Comparison of ENCODE assay signal across 8 cellular contexts in the genomic region with DNA sequence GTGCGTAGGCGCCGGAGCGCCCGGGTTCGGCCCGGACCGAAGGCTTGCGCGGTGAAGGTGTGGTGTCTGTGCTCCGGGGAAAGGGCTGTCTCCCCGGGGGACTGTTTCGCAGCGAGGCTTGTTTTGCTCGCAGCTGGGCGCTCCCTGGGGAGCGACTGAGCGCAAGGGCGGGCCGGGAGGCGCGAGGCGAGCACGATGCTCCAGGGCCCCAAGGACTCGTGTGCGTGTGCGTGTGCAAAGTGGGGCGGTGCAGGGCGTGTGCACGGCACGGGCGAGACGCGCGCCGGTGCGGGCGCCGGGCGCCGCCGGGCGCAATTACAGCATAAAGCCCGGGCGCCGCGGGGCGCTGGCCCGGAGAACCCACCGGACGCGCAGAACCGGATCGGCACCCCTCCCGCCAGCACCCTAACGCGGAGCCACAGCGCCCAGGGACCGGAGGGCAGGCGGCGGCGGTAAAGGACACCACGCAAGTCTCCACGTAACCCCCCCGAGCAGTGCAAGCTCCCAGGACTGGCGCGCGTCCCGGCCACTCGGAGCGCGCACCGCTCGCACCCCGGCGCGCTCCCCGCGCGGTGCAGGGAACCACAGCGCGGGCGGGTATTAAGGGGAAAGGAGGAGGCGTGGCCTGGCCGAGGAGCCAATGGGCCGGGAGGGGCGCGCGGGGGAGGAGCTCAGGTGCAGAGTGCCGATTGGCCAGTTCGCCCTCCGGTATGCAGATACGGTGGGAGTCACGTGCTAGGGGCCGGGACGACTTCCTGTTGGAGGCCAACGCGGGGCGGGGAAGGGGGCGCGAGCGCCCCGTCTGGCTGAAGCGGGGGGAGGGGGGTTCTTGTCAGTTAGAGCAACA. TPM values are rescaled to one million over a fixed set of nuclear protein-coding genes. Genes with fewer than 3 reads are reported as not detected.
DNase-seq lines count a peak whose midpoint lies in the region; ATAC-seq and TF ChIP-seq lines count a peak whose summit lies in the region.

A gene with protein sequence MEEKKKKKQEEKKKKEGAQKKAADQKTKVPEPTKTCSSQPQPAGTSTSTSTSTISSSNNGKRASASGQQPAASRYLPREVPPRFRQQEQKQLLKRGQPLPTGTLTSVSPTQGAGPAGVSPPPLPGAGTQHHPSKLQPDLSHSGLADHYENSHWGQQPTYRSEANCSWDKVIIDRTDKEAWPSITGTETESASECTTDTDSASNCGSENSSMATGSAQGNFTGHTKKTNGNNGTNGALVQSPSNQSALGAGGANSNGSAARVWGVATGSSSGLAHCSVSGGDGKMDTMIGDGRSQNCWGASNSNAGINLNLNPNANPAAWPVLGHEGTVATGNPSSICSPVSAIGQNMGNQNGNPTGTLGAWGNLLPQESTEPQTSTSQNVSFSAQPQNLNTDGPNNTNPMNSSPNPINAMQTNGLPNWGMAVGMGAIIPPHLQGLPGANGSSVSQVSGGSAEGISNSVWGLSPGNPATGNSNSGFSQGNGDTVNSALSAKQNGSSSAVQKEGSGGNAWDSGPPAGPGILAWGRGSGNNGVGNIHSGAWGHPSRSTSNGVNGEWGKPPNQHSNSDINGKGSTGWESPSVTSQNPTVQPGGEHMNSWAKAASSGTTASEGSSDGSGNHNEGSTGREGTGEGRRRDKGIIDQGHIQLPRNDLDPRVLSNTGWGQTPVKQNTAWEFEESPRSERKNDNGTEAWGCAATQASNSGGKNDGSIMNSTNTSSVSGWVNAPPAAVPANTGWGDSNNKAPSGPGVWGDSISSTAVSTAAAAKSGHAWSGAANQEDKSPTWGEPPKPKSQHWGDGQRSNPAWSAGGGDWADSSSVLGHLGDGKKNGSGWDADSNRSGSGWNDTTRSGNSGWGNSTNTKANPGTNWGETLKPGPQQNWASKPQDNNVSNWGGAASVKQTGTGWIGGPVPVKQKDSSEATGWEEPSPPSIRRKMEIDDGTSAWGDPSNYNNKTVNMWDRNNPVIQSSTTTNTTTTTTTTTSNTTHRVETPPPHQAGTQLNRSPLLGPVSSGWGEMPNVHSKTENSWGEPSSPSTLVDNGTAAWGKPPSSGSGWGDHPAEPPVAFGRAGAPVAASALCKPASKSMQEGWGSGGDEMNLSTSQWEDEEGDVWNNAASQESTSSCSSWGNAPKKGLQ (N-terminal part only) (plus strand): TSS at position 835 of the 847 bp plus-strand sequence. CDS start 45,504 bp downstream, outside the sequence.

- H3K4me3 Mint-ChIP-seq in activated T-helper 2 cell treated with anti-CD3 and anti-CD28 coated beads, Interferon-gamma antibody, Interleukin-2, Interleukin-4, amounts not matched to agents 10 μg/mL and 5 μg/mL and 100 μg/mL, durations not matched to agents 14 hours and 24 hours and 36 hours (ENCODE audit: low read depth) = peak within 1 kb of the TSS; percentile 90
- peak within 1 kb of the TSS; percentile 96 to 100 (median 99) for H3K4me3 Mint-ChIP-seq in naive thymus-derived CD8-positive, alpha-beta T cell
- peak within 1 kb of the TSS; percentile 91 to 94 for H3K4me3 Mint-ChIP-seq in stimulated activated naive B cell treated with anti-CD40 and anti-IgM and Interleukin-4, amounts not matched to agents 10 μg/mL and 1 μg/mL and 100 μg/mL, for 72 hours

- H2AFZ ChIP-seq in GM23248 = peak within 1 kb of the TSS; percentile 96

- WGBS in GM23248 (ENCODE audit: low coverage in 1 of 2, low lambda C conversion rate in 2 of 2, missing lambda C conversion rate in 2 of 2), 2 experiments = 1 to 2% methylated on average over 70 to 88 of the region's 104 CpGs

- in situ Hi-C loops in GM23248 (cut with MboI) = no loop called here

- peaks cover 29% of the 10 kb centered on the region for H3K27me3 ChIP-seq in GM23248 (replicated peaks; ENCODE audit: insufficient read depth)
- peaks cover 67% of the 10 kb centered on the region for H3K27me3 ChIP-seq in RWPE2 (ENCODE audit: insufficient read depth, poor library complexity, severe bottlenecking)

- H3K9me3 ChIP-seq in GM23248 (ENCODE audit: low read depth) (no peaks in the 10 kb centered on the region), RWPE2 (ENCODE audit: severe bottlenecking) (peaks cover 2% of the 10 kb centered on the region)

- H3K27me3 Mint-ChIP-seq in activated T-helper 2 cell treated with anti-CD3 and anti-CD28 coated beads, Interferon-gamma antibody, Interleukin-2, Interleukin-4, amounts not matched to agents 10 μg/mL and 5 μg/mL and 100 μg/mL, durations not matched to agents 14 hours and 24 hours and 36 hours (ENCODE audit: low read depth) = peaks cover 38% of the 10 kb centered on the region
- H3K27me3 Mint-ChIP-seq in naive thymus-derived CD8-positive, alpha-beta T cell = peaks cover 0 to 11% (median 0%) of the 10 kb centered on the region in 5 donors
- peaks cover 20 to 22% of the 10 kb centered on the region in 2 donors for H3K27me3 Mint-ChIP-seq in stimulated activated naive B cell treated with anti-CD40 and anti-IgM and Interleukin-4, amounts not matched to agents 10 μg/mL and 1 μg/mL and 100 μg/mL, for 72 hours

- H3K9ac ChIP-seq in GM23248 = peak within 1 kb of the TSS; percentile 64

- no peaks in the 10 kb centered on the region for H3K9me2 ChIP-seq in GM23248 (ENCODE audit: insufficient read depth)

- H3K4me1 ChIP-seq in GM23248 (ENCODE audit: insufficient read depth) = peaks cover 8% of the 10 kb centered on the region
- no peaks in the 10 kb centered on the region for H3K4me1 ChIP-seq in RWPE2 (ENCODE audit: insufficient read depth, poor library complexity, severe bottlenecking)

- no peak for TF ChIP-seq CTCF in LNCaP clone FGC (IDR thresholded peaks at IDR 0.05; ENCODE audit: control insufficient read depth, extremely low read depth, insufficient read depth)
- no peak for TF ChIP-seq CTCF in RWPE2 (IDR thresholded peaks at IDR 0.05; ENCODE audit: poor library complexity, severe bottlenecking)
- no peak for TF ChIP-seq CTCF in fibroblast of mammary gland (conservative IDR thresholded peaks at IDR 0.05; ENCODE audit: control insufficient read depth, insufficient read depth, low read depth, low read length)

- POLR2A ChIA-PET in naive thymus-derived CD8-positive, alpha-beta T cell (lab: Charles Lee) = interaction anchor here (0.6 to 5.7 kb wide), 115 partner anchors 8 to 1928 kb away, joined by 3 to 166 read pairs (median 5); partner anchors contain the start of genes SEC14L1, TMC6 and TMC8

- peak; percentile 94 for ATAC-seq in RWPE2 (ENCODE audit: low read depth)
- ATAC-seq in naive thymus-derived CD8-positive, alpha-beta T cell = peak; percentile 78 to 86
- peak; percentile 87 to 90 for ATAC-seq in stimulated activated naive B cell treated with anti-CD40 and anti-IgM and Interleukin-4, amounts not matched to agents 10 μg/mL and 1 μg/mL and 100 μg/mL, for 72 hours (replicated peaks)

- peak; percentile 100 for DNase-seq in Daoy (ENCODE audit: low read depth)
- DNase-seq in GM23248 = peak; percentile 100
- DNase-seq in LNCaP clone FGC (ENCODE audit: low read depth) = peak; percentile 93
- DNase-seq in RWPE2 (ENCODE audit: low spot score) = peak; percentile 100
- DNase-seq in activated T-helper 2 cell treated with anti-CD3 and anti-CD28 coated beads, Interferon-gamma antibody, Interleukin-2, Interleukin-4, amounts not matched to agents 10 μg/mL and 5 μg/mL and 100 μg/mL, durations not matched to agents 14 hours and 24 hours and 36 hours (ENCODE audit: low spot score) = peak; percentile 99
- peak; percentile 97 for DNase-seq in fibroblast of mammary gland (ENCODE audit: low read depth)
- DNase-seq in naive thymus-derived CD8-positive, alpha-beta T cell = peak; percentile 97 to 100 (median 100)
- peak; percentile 99 for DNase-seq in stimulated activated naive B cell treated with anti-CD40 and anti-IgM and Interleukin-4, amounts not matched to agents 10 μg/mL and 1 μg/mL and 100 μg/mL, for 72 hours

- intact Hi-C loops in activated T-helper 2 cell treated with anti-CD3 and anti-CD28 coated beads, Interferon-gamma antibody, Interleukin-2, Interleukin-4, amounts not matched to agents 10 μg/mL and 5 μg/mL and 100 μg/mL, durations not matched to agents 14 hours and 24 hours and 36 hours (cut with micrococcal nuclease) = loop anchor here (2.0 to 10.0 kb wide), 4 partner anchors 75 to 583 kb away; no protein-coding TSS in a partner anchor

- peak within 1 kb of the TSS; percentile 91 for H3K4me2 ChIP-seq in GM23248 (ENCODE audit: unreplicated experiment)

- H3K27ac ChIP-seq in GM23248 (no peak within 1 kb of the TSS; the same call in 1 of the 2 replicates), RWPE2 (ENCODE audit: poor library complexity, severe bottlenecking) (no peak within 1 kb of the TSS)

- H3K4me3 ChIP-seq in GM23248 = peak within 1 kb of the TSS; percentile 85
- peak within 1 kb of the TSS; percentile 62 for H3K4me3 ChIP-seq in LNCaP clone FGC (ENCODE audit: low read depth, low read length)
- H3K4me3 ChIP-seq in RWPE2 (ENCODE audit: severe bottlenecking) = peak within 1 kb of the TSS; percentile 98
- H3K4me3 ChIP-seq in fibroblast of mammary gland (ENCODE audit: control insufficient read depth, low read depth, low read length) = peak within 1 kb of the TSS; percentile 57

- peaks cover 4% of the 10 kb centered on the region for H3K36me3 Mint-ChIP-seq in activated T-helper 2 cell treated with anti-CD3 and anti-CD28 coated beads, Interferon-gamma antibody, Interleukin-2, Interleukin-4, amounts not matched to agents 10 μg/mL and 5 μg/mL and 100 μg/mL, durations not matched to agents 14 hours and 24 hours and 36 hours (ENCODE audit: low read depth)
- H3K36me3 Mint-ChIP-seq in naive thymus-derived CD8-positive, alpha-beta T cell = peaks cover 0 to 8% (median 0%) of the 10 kb centered on the region in 3 donors
- peaks cover 0 to 2% of the 10 kb centered on the region in 2 donors for H3K36me3 Mint-ChIP-seq in stimulated activated naive B cell treated with anti-CD40 and anti-IgM and Interleukin-4, amounts not matched to agents 10 μg/mL and 1 μg/mL and 100 μg/mL, for 72 hours

- H3K36me3 ChIP-seq in GM23248 (ENCODE audit: low read depth) (no peaks in the 10 kb centered on the region), RWPE2 (ENCODE audit: low read depth) (no peaks in the 10 kb centered on the region; the same call in 1 of the 2 replicates)

- peaks cover 7% of the 10 kb centered on the region; the same call in 1 of the 2 replicates for H4K20me1 ChIP-seq in GM23248 (ENCODE audit: insufficient read depth)

- H3K79me2 ChIP-seq in GM23248 (ENCODE audit: insufficient read depth) = peaks cover 38% of the 10 kb centered on the region

- H3K9me3 Mint-ChIP-seq in activated T-helper 2 cell treated with anti-CD3 and anti-CD28 coated beads, Interferon-gamma antibody, Interleukin-2, Interleukin-4, amounts not matched to agents 10 μg/mL and 5 μg/mL and 100 μg/mL, durations not matched to agents 14 hours and 24 hours and 36 hours = no peaks in the 10 kb centered on the region
- no peaks in the 10 kb centered on the region for H3K9me3 Mint-ChIP-seq in naive thymus-derived CD8-positive, alpha-beta T cell
- no peaks in the 10 kb centered on the region for H3K9me3 Mint-ChIP-seq in stimulated activated naive B cell treated with anti-CD40 and anti-IgM and Interleukin-4, amounts not matched to agents 10 μg/mL and 1 μg/mL and 100 μg/mL, for 72 hours

- peaks cover 35% of the 10 kb centered on the region for H3K4me1 Mint-ChIP-seq in activated T-helper 2 cell treated with anti-CD3 and anti-CD28 coated beads, Interferon-gamma antibody, Interleukin-2, Interleukin-4, amounts not matched to agents 10 μg/mL and 5 μg/mL and 100 μg/mL, durations not matched to agents 14 hours and 24 hours and 36 hours (ENCODE audit: low read depth)
- H3K4me1 Mint-ChIP-seq in naive thymus-derived CD8-positive, alpha-beta T cell = peaks cover 32 to 49% (median 42%) of the 10 kb centered on the region in 4 donors
- peaks cover 22 to 38% of the 10 kb centered on the region in 2 donors for H3K4me1 Mint-ChIP-seq in stimulated activated naive B cell treated with anti-CD40 and anti-IgM and Interleukin-4, amounts not matched to agents 10 μg/mL and 1 μg/mL and 100 μg/mL, for 72 hours

- peak within 1 kb of the TSS; percentile 76 for H3K27ac Mint-ChIP-seq in activated T-helper 2 cell treated with anti-CD3 and anti-CD28 coated beads, Interferon-gamma antibody, Interleukin-2, Interleukin-4, amounts not matched to agents 10 μg/mL and 5 μg/mL and 100 μg/mL, durations not matched to agents 14 hours and 24 hours and 36 hours
- peak within 1 kb of the TSS; percentile 94 to 99 (median 97) for H3K27ac Mint-ChIP-seq in naive thymus-derived CD8-positive, alpha-beta T cell
- H3K27ac Mint-ChIP-seq in stimulated activated naive B cell treated with anti-CD40 and anti-IgM and Interleukin-4, amounts not matched to agents 10 μg/mL and 1 μg/mL and 100 μg/mL, for 72 hours = peak within 1 kb of the TSS; percentile 93

- H3F3A ChIP-seq in GM23248 (ENCODE audit: insufficient read depth) = 0 out of 2 replicates have a peak, but pooled peaks cover 6% of the 10 kb centered on the region

RNA-seq across cellular contexts. Expression of the gene that starts here (rescaled TPM):
- 2.7 and 2.8 TPM in 2 replicates for total RNA-seq in Daoy (2014; rRNA removed; shearing (Covaris generic))
- 2.3 and 4.3 TPM in 2 replicates for total RNA-seq in GM23248 (2014; rRNA removed; shearing (Covaris generic))
- 2.3 TPM in 2 replicates for polyA plus RNA-seq in GM23248 (2016; fragmentation: Nextera tagmentation; extraction: Ambion mirVana)
- total RNA-seq in activated T-helper 2 cell treated with anti-CD3 and anti-CD28 coated beads, Interferon-gamma antibody, Interleukin-2, Interleukin-4, amounts not matched to agents 10 μg/mL and 5 μg/mL and 100 μg/mL, durations not matched to agents 14 hours and 24 hours and 36 hours = 18.4 and 25.0 TPM in 2 replicates
- 100 to 1,000 TPM; 113 to 116 TPM for total RNA-seq in naive thymus-derived CD8-positive, alpha-beta T cell
- polyA plus RNA-seq in naive thymus-derived CD8-positive, alpha-beta T cell = 1 to 10 TPM; 4.9 to 8.6 (median 5.8) TPM
